ENCODE assay signal across 8 cellular contexts in genomic region chr2:229445013-229445412, GRCh38.
DNase-seq lines count a peak whose midpoint lies in the region; ATAC-seq and TF ChIP-seq lines count a peak whose summit lies in the region.

No MANE protein-coding gene starts in this region.

- DNase-seq in Caki2 (ENCODE audit: low read depth), result peak; percentile 85
- DNase-seq in foreskin melanocyte, result peak; percentile 68
- DNase-seq in prostate gland (ENCODE audit: low spot score), result peak; percentile 70
- DNase-seq in activated naive CD4-positive, alpha-beta T cell treated with anti-CD3 and anti-CD28 coated beads, Interleukin-2, amount 50 U/mL, for 16 hours, result no peak
- DNase-seq in NCI-H524 treated with DMSO at 0.1 percent for 48 hours (lab: John Stamatoyannopoulos, UW), result no peak
- no peak for DNase-seq in COLO668 (lab: John Stamatoyannopoulos, UW; ENCODE audit: unreplicated experiment)
- no peak for DNase-seq in NCI-H524 (lab: John Stamatoyannopoulos, UW)

- H3K4me3 ChIP-seq in prostate gland, result no peak overlapping the region

- no peak for TF ChIP-seq POLR2A in prostate gland (IDR thresholded peaks at IDR 0.05)

- H3K9me3 ChIP-seq in prostate gland, result no peaks in the 10 kb centered on the region

- no peaks in the 10 kb centered on the region for H3K27me3 ChIP-seq in prostate gland (replicated peaks; ENCODE audit: insufficient read depth)

- intact Hi-C loops in prostate gland (cut with DNase I), result no loop called here

- H3K27ac ChIP-seq in prostate gland, result peak overlapping the region; percentile 62 to 70

- TF ChIP-seq CTCF in prostate gland (IDR thresholded peaks at IDR 0.05), result no peak

- H3K36me3 ChIP-seq in prostate gland, result no peaks in the 10 kb centered on the region

- in situ Hi-C loops in Caki2 (cut with HindIII; ENCODE audit: low pct_unique_long_range_greater_than_20kb, low sequenced_read_pairs), result no loop called here

- WGBS in prostate gland, result 16% methylated on average over 7 of the region's 7 CpGs

- peak; percentile 81 for ATAC-seq in SK-N-SH treated with all-trans-retinoic acid at 6 μM for 48 hours

- no peaks in the 10 kb centered on the region for H3K4me1 ChIP-seq in prostate gland (replicated peaks)

TF ChIP-seq in SK-N-SH treated with all-trans-retinoic acid at 6 μM for 48 hours, 23 proteins besides CTCF, POLR2A, EP300 and RAD21:
- TF ChIP-seq ZFP30 (CRISPR knock-in tag; IDR thresholded peaks at IDR 0.05) (no peak), ZC3H10 (CRISPR knock-in tag; IDR thresholded peaks at IDR 0.05) (no peak), TSHZ2 (CRISPR knock-in tag; IDR thresholded peaks at IDR 0.05) (no peak), ARNTL (CRISPR knock-in tag; IDR thresholded peaks at IDR 0.05; ENCODE audit: borderline replicate concordance, low read depth) (no peak), ESRRG (CRISPR knock-in tag; IDR thresholded peaks at IDR 0.05) (no peak), CSDC2 (CRISPR knock-in tag; IDR thresholded peaks at IDR 0.05) (no peak), ZFP3 (CRISPR knock-in tag; IDR thresholded peaks at IDR 0.05) (no peak), TCF4 (CRISPR knock-in tag; IDR thresholded peaks at IDR 0.05; ENCODE audit: borderline replicate concordance) (no peak), RARB (CRISPR knock-in tag; IDR thresholded peaks at IDR 0.05) (no peak)

Comparison
In these comparisons a context has a peak if more than half of its experiments do, and no peak if none do; other contexts are left out.
1. DNase-seq: peak in Caki2 (single experiment), foreskin melanocyte (single experiment) and prostate gland (single experiment); none in activated naive CD4-positive, alpha-beta T cell treated with anti-CD3 and anti-CD28 coated beads, Interleukin-2, amount 50 U/mL, for 16 hours (single experiment), NCI-H524 treated with DMSO at 0.1 percent for 48 hours (single experiment), COLO668 (single experiment) and NCI-H524 (0 of 2).